ENCODE assay signal across 8 cellular contexts in genomic region chr19:19033426-19034203, GRCh38. TPM values are rescaled to one million over a fixed set of nuclear protein-coding genes. Genes with fewer than 3 reads are reported as not detected.
DNase-seq lines count a peak whose midpoint lies in the region; ATAC-seq, FAIRE-seq and TF ChIP-seq lines count a peak whose summit lies in the region.

Gene ARMC6 (plus strand): TSS chr19:19033603. CDS start chr19:19034210, 607 bp downstream.
Gene SUGP2 (minus strand): TSS chr19:19033517. CDS start chr19:19031071, 2,446 bp downstream.

- H3K4me2 ChIP-seq in astrocyte (ENCODE audit: low read length) = peak within 1 kb of the TSS; percentile 86

- peaks cover 53% of the 10 kb centered on the region for H4K20me1 ChIP-seq in astrocyte (ENCODE audit: insufficient read depth, low read length)

- no peak for FAIRE-seq in astrocyte (lab: Jason Lieb, UNC)

- peak within 1 kb of the TSS; percentile 97 for H3K9ac ChIP-seq in astrocyte (ENCODE audit: low read length)

- peak within 1 kb of the TSS; percentile 96 for H3K4me3 Mint-ChIP-seq in astrocyte (ENCODE audit: unreplicated experiment)

- H3K27ac ChIP-seq in astrocyte (ENCODE audit: low read depth, low read length) (peak within 1 kb of the TSS; percentile 98), vagina (peak within 1 kb of the TSS; percentile 93)

- no peaks in the 10 kb centered on the region for H3K27me3 ChIP-seq in astrocyte (ENCODE audit: insufficient read depth, low read length)
- H3K27me3 ChIP-seq in vagina = no peaks in the 10 kb centered on the region

- TF ChIP-seq CTCF in astrocyte (IDR thresholded peaks at IDR 0.05; ENCODE audit: insufficient read depth, low read depth, low read length) = no peak
- peak in 1 of 3 experiments; percentile 35 for TF ChIP-seq CTCF in vagina (IDR thresholded peaks at IDR 0.05)

- H3K36me3 ChIP-seq in astrocyte (ENCODE audit: insufficient read depth, low read length) = peaks cover 12% of the 10 kb centered on the region
- peaks cover 0 to 9% of the 10 kb centered on the region in 2 donors for H3K36me3 ChIP-seq in vagina

- peaks cover 2% of the 10 kb centered on the region for H3K9me3 Mint-ChIP-seq in astrocyte (ENCODE audit: unreplicated experiment)

- peak in 1 of 2 donors; percentile 73 for TF ChIP-seq POLR2A in vagina (IDR thresholded peaks at IDR 0.05)

- intact Hi-C loops in vagina (cut with DNase I) = no loop called here

- peaks cover 12% of the 10 kb centered on the region for H3K36me3 Mint-ChIP-seq in astrocyte (ENCODE audit: low read depth, unreplicated experiment)

- H3K4me1 Mint-ChIP-seq in astrocyte (ENCODE audit: low read depth, unreplicated experiment) = peaks cover 17% of the 10 kb centered on the region

- H3K27ac Mint-ChIP-seq in astrocyte (ENCODE audit: unreplicated experiment) = peak within 1 kb of the TSS; percentile 82

- DNase-seq in NCI-H2029 treated with DMSO at 0.1 percent for 48 hours (lab: John Stamatoyannopoulos, UW) = peak; percentile 85
- peak; percentile 82 for DNase-seq in T-helper 9 cell
- DNase-seq in astrocyte (ENCODE audit: low read depth) = peak; percentile 60
- DNase-seq in hepatic stellate cell (ENCODE audit: low spot score) = peak; percentile 98
- peak; percentile 73 for DNase-seq in renal cortical epithelial cell (ENCODE audit: low read depth)
- DNase-seq in vagina (ENCODE audit: extremely low spot score in 2 of 2) = no peak

- H3K9me3 ChIP-seq in astrocyte (ENCODE audit: insufficient read depth, low read depth, low read length) (no peaks in the 10 kb centered on the region), vagina (no peaks in the 10 kb centered on the region)

- ATAC-seq in GM18511 (IDR thresholded peaks at IDR 0.05; ENCODE audit: unreplicated experiment) = peak; percentile 74
- ATAC-seq in HG02970 (IDR thresholded peaks at IDR 0.05; ENCODE audit: low FRiP score, unreplicated experiment) = peak; percentile 75

- H3K4me1 ChIP-seq in astrocyte (ENCODE audit: insufficient read depth, low read length) = peaks cover 4% of the 10 kb centered on the region
- peaks cover 42% of the 10 kb centered on the region for H3K4me1 ChIP-seq in vagina

- no peaks in the 10 kb centered on the region for H3K27me3 Mint-ChIP-seq in astrocyte (ENCODE audit: low read depth, unreplicated experiment)

- peak within 1 kb of the TSS; percentile 75 for H3K4me3 ChIP-seq in astrocyte (ENCODE audit: insufficient read depth, low read depth, low read length)
- peak within 1 kb of the TSS; percentile 89 to 94 for H3K4me3 ChIP-seq in vagina

- H2AFZ ChIP-seq in astrocyte (ENCODE audit: low read depth, low read length) = peak within 1 kb of the TSS; percentile 100

- peaks cover 84% of the 10 kb centered on the region for H3K79me2 ChIP-seq in astrocyte (ENCODE audit: insufficient read depth, low read length)

RNA-seq across cellular contexts. Expression of gene ARMC6, which starts in this region (rescaled TPM):
- total RNA-seq in astrocyte (31.9 and 36.0 TPM in 2 replicates), renal cortical epithelial cell (41.5 and 62.3 TPM in 2 replicates), vagina (26.5 TPM)

RNA-seq across cellular contexts. Expression of gene SUGP2, which starts in this region (rescaled TPM):
- total RNA-seq in astrocyte (73.8 and 77.6 TPM in 2 replicates), renal cortical epithelial cell (20.3 and 59.9 TPM in 2 replicates), vagina (57.9 TPM)

Comparison
In these comparisons a context has a peak if more than half of its experiments do, and no peak if none do; other contexts are left out.
1. DNase-seq: peak in NCI-H2029 treated with DMSO at 0.1 percent for 48 hours (single experiment), T-helper 9 cell (single experiment), astrocyte (single experiment), hepatic stellate cell (single experiment) and renal cortical epithelial cell (single experiment); none in vagina (0 of 2).